Comparison of ENCODE assay signal across 2 cellular contexts in genomic region chr3:146274833-146275232, GRCh38.
A peak's percentile ranks its signal among the peaks of the same experiment; 100 is the strongest.
TF ChIP-seq lines count a peak whose summit lies in the region.

No MANE protein-coding gene starts in this region.

TF ChIP-seq in liver, 16 proteins besides CTCF, POLR2A, EP300 and RAD21:
- TF ChIP-seq, protein P1, sequence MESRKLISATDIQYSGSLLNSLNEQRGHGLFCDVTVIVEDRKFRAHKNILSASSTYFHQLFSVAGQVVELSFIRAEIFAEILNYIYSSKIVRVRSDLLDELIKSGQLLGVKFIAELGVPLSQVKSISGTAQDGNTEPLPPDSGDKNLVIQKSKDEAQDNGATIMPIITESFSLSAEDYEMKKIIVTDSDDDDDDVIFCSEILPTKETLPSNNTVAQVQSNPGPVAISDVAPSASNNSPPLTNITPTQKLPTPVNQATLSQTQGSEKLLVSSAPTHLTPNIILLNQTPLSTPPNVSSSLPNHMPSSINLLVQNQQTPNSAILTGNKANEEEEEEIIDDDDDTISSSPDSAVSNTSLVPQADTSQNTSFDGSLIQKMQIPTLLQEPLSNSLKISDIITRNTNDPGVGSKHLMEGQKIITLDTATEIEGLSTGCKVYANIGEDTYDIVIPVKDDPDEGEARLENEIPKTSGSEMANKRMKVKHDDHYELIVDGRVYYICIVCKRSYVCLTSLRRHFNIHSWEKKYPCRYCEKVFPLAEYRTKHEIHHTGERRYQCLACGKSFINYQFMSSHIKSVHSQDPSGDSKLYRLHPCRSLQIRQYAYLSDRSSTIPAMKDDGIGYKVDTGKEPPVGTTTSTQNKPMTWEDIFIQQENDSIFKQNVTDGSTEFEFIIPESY (IDR thresholded peaks at IDR 0.05) = no peak
- TF ChIP-seq, protein P2, sequence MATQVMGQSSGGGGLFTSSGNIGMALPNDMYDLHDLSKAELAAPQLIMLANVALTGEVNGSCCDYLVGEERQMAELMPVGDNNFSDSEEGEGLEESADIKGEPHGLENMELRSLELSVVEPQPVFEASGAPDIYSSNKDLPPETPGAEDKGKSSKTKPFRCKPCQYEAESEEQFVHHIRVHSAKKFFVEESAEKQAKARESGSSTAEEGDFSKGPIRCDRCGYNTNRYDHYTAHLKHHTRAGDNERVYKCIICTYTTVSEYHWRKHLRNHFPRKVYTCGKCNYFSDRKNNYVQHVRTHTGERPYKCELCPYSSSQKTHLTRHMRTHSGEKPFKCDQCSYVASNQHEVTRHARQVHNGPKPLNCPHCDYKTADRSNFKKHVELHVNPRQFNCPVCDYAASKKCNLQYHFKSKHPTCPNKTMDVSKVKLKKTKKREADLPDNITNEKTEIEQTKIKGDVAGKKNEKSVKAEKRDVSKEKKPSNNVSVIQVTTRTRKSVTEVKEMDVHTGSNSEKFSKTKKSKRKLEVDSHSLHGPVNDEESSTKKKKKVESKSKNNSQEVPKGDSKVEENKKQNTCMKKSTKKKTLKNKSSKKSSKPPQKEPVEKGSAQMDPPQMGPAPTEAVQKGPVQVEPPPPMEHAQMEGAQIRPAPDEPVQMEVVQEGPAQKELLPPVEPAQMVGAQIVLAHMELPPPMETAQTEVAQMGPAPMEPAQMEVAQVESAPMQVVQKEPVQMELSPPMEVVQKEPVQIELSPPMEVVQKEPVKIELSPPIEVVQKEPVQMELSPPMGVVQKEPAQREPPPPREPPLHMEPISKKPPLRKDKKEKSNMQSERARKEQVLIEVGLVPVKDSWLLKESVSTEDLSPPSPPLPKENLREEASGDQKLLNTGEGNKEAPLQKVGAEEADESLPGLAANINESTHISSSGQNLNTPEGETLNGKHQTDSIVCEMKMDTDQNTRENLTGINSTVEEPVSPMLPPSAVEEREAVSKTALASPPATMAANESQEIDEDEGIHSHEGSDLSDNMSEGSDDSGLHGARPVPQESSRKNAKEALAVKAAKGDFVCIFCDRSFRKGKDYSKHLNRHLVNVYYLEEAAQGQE (IDR thresholded peaks at IDR 0.05) = no peak
- no peak for TF ChIP-seq JUND (IDR thresholded peaks at IDR 0.05)
- no peak for TF ChIP-seq GABPA (IDR thresholded peaks at IDR 0.05 in 1 of 2, conservative IDR thresholded peaks at IDR 0.05 in 1 of 2)
- TF ChIP-seq, protein P3, sequence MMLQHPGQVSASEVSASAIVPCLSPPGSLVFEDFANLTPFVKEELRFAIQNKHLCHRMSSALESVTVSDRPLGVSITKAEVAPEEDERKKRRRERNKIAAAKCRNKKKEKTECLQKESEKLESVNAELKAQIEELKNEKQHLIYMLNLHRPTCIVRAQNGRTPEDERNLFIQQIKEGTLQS (IDR thresholded peaks at IDR 0.05) = no peak
- no peak for TF ChIP-seq HNF4G (IDR thresholded peaks at IDR 0.05)
- TF ChIP-seq FOXA2 (IDR thresholded peaks at IDR 0.05) = no peak
- no peak for TF ChIP-seq TAF1 (conservative IDR thresholded peaks at IDR 0.05)
- no peak for TF ChIP-seq MAX (IDR thresholded peaks at IDR 0.05)
- peak; percentile 57 for TF ChIP-seq NR2F2 (IDR thresholded peaks at IDR 0.05)
- no peak for TF ChIP-seq SP1 (IDR thresholded peaks at IDR 0.05)
- TF ChIP-seq YY1 (IDR thresholded peaks at IDR 0.05) = no peak
- peak in 1 of 2 donors; percentile 17 for TF ChIP-seq RXRA (IDR thresholded peaks at IDR 0.05)
- no peak for TF ChIP-seq EGR1 (IDR thresholded peaks at IDR 0.05; ENCODE audit: low read depth in 2 of 2)
- TF ChIP-seq FOXA1 (IDR thresholded peaks at IDR 0.05) = no peak
- no peak for TF ChIP-seq HNF4A (conservative IDR thresholded peaks at IDR 0.05)
TF ChIP-seq in liver: peak in this region for 2.

TF ChIP-seq in HepG2, 621 proteins besides CTCF, POLR2A, EP300 and RAD21:
- no peak for TF ChIP-seq GTF2F1 (IDR thresholded peaks at IDR 0.05; ENCODE audit: low read length)
- TF ChIP-seq ZNF34 (CRISPR knock-in tag; IDR thresholded peaks at IDR 0.05; ENCODE audit: borderline replicate concordance) = no peak
- TF ChIP-seq ZSCAN25 (CRISPR knock-in tag; IDR thresholded peaks at IDR 0.05) = no peak
- no peak for TF ChIP-seq SKI (IDR thresholded peaks at IDR 0.05; ENCODE audit: partially characterized antibody)
- no peak for TF ChIP-seq ZNF3 (CRISPR knock-in tag; IDR thresholded peaks at IDR 0.05)
- no peak for TF ChIP-seq TARDBP (CRISPR knock-in tag; IDR thresholded peaks at IDR 0.05)
- TF ChIP-seq ZNF383 (CRISPR knock-in tag; IDR thresholded peaks at IDR 0.05; ENCODE audit: borderline replicate concordance) = no peak
- no peak for TF ChIP-seq NFIB (CRISPR knock-in tag; IDR thresholded peaks at IDR 0.05; ENCODE audit: borderline replicate concordance)
- TF ChIP-seq ZNF598 (CRISPR knock-in tag; IDR thresholded peaks at IDR 0.05; ENCODE audit: borderline replicate concordance) = no peak
- TF ChIP-seq ZNF775 (CRISPR knock-in tag; IDR thresholded peaks at IDR 0.05; ENCODE audit: borderline replicate concordance) = no peak
- no peak for TF ChIP-seq SIN3A (IDR thresholded peaks at IDR 0.05; ENCODE audit: borderline replicate concordance, low read depth, low read length)
- no peak for TF ChIP-seq ZIK1 (CRISPR knock-in tag; IDR thresholded peaks at IDR 0.05; ENCODE audit: borderline replicate concordance, low read depth)
- no peak for TF ChIP-seq ZNF460 (CRISPR knock-in tag; IDR thresholded peaks at IDR 0.05; ENCODE audit: borderline replicate concordance)
